23 cellular contexts compared by ENCODE assay signal in genomic region chrX:145609951-145610511, GRCh38.
DNase-seq lines count a peak whose midpoint lies in the region; ATAC-seq and TF ChIP-seq lines count a peak whose summit lies in the region.
"Had no signal": no experiment of that assay in that cellular context is flagged by ENCODE, and none has a peak within 500 bp of the region (broad histone marks: within the 10 kb centered on the region; RNA-seq: fewer than 3 reads in every experiment).

No MANE protein-coding gene starts in this region.

- BruUV-seq in MCF 10A (replicated peaks; lab: Mats Ljungman, UMichigan) = no TSS peak

- CTCF ChIA-PET in MCF 10A (lab: Yijun Ruan, JAX) = no interaction called here

- intact Hi-C loops in MCF 10A (cut with micrococcal nuclease) (no loop called here), breast epithelium (cut with DNase I; ENCODE audit: low total_unique reads) (no loop called here)

- peaks cover 8% of the 10 kb centered on the region for H3K9me3 Mint-ChIP-seq in MCF 10A (ENCODE audit: unreplicated experiment)
- H3K9me3 Mint-ChIP-seq: brain had no signal

- no peak for TF ChIP-seq POLR2A in breast epithelium (IDR thresholded peaks at IDR 0.05)

- H3K27ac ChIP-seq in breast epithelium = no peak overlapping the region
- H3K27ac ChIP-seq: 22Rv1, left lung, SK-N-MC, spleen had no signal

- H3K36me3 ChIP-seq in breast epithelium = no peaks in the 10 kb centered on the region
- H3K36me3 ChIP-seq: left lung, spleen had no signal

- ATAC-seq in HG02763 (IDR thresholded peaks at IDR 0.05; ENCODE audit: unreplicated experiment) = no peak
- ATAC-seq: activated naive CD4-positive, alpha-beta T cell treated with anti-CD3 and anti-CD28 coated beads, Interleukin-2, amount 50 U/mL, for 72 hours; left lung; mucosa of descending colon had no signal

- DNase-seq in MCF 10A (ENCODE audit: unreplicated experiment) (peak; percentile 93), breast epithelium (ENCODE audit: low spot score in 2 of 2) (no peak), SW 1271 (lab: John Stamatoyannopoulos, UW) (peak; percentile 0 to 35), fibroblast of gingiva (ENCODE audit: low read depth) (peak; percentile 59), superior temporal gyrus (ENCODE audit: extremely low spot score) (peak; percentile 5), NCI-H446 (lab: John Stamatoyannopoulos, UW) (no peak), NCI-H2227 (lab: John Stamatoyannopoulos, UW; ENCODE audit: unreplicated experiment) (no peak)
- DNase-seq: activated CD4-positive, CD25-positive, alpha-beta regulatory T cell; DMS53; glutamatergic neuron; left lung; mucosa of descending colon; NCI-H1417 treated with DMSO at 0.1 percent for 48 hours; NCI-H774; spleen; stimulated activated CD4-positive, alpha-beta T cell treated with anti-CD3 and anti-CD28 coated beads, Interleukin-4, amount 100 ng/mL, for 4 hours; T-helper 9 cell had no signal

- H3K4me3 ChIP-seq in breast epithelium = no peak overlapping the region
- H3K4me3 ChIP-seq: left lung, mucosa of descending colon, SK-N-MC, spleen had no signal

- H3K27me3 Mint-ChIP-seq in MCF 10A (ENCODE audit: insufficient read depth, unreplicated experiment) = peaks cover 2% of the 10 kb centered on the region
- H3K27me3 Mint-ChIP-seq: brain; dendritic cell treated with granulocyte-macrophage colony-stimulating factor and Interleukin-4, amounts not matched to agents 40 ng/mL and 50 ng/mL, for 4 days had no signal

- H3K27me3 ChIP-seq in breast epithelium = peaks cover 0 to 7% of the 10 kb centered on the region in 2 donors
- H3K27me3 ChIP-seq: left lung, spleen had no signal

- peak overlapping the region; percentile 88 for H3K27ac Mint-ChIP-seq in MCF 10A (ENCODE audit: low read depth, unreplicated experiment)
- H3K27ac Mint-ChIP-seq: activated naive CD4-positive, alpha-beta T cell treated with anti-CD3 and anti-CD28 coated beads, Interleukin-2, amount 50 U/mL, for 72 hours; brain; dendritic cell treated with granulocyte-macrophage colony-stimulating factor and Interleukin-4, amounts not matched to agents 40 ng/mL and 50 ng/mL, for 4 days had no signal

- peaks cover 29% of the 10 kb centered on the region for H3K4me1 Mint-ChIP-seq in MCF 10A (ENCODE audit: insufficient read depth, unreplicated experiment)
- H3K4me1 Mint-ChIP-seq: brain had no signal

- H3K4me3 Mint-ChIP-seq in MCF 10A (ENCODE audit: unreplicated experiment) = peak overlapping the region; percentile 32
- H3K4me3 Mint-ChIP-seq: brain; dendritic cell treated with granulocyte-macrophage colony-stimulating factor and Interleukin-4, amounts not matched to agents 40 ng/mL and 50 ng/mL, for 4 days had no signal

- H3K9me3 ChIP-seq in breast epithelium = no peaks in the 10 kb centered on the region
- H3K9me3 ChIP-seq: left lung, mucosa of descending colon, spleen had no signal

- POLR2A ChIA-PET in MCF 10A (lab: Yijun Ruan, JAX) = interaction anchor here (0.7 to 1.3 kb wide), 5 partner anchors 10 to 935 kb away, joined by 3 to 4 read pairs (median 3); no protein-coding TSS in a partner anchor

- no peaks in the 10 kb centered on the region for H3K36me3 Mint-ChIP-seq in MCF 10A (ENCODE audit: insufficient read depth, unreplicated experiment)
- H3K36me3 Mint-ChIP-seq: activated naive CD4-positive, alpha-beta T cell treated with anti-CD3 and anti-CD28 coated beads, Interleukin-2, amount 50 U/mL, for 72 hours; brain had no signal

- H3K4me1 ChIP-seq in breast epithelium = no peaks in the 10 kb centered on the region
- H3K4me1 ChIP-seq: left lung, spleen had no signal

- TF ChIP-seq CTCF in MCF 10A (IDR thresholded peaks at IDR 0.05; ENCODE audit: unreplicated experiment) (no peak), breast epithelium (IDR thresholded peaks at IDR 0.05) (no peak)

Comparison
In these comparisons a context has a peak if more than half of its experiments do, and no peak if none do; other contexts are left out.
1. DNase-seq: peak in MCF 10A (single experiment), SW 1271 (2 of 2), fibroblast of gingiva (single experiment) and superior temporal gyrus (single experiment); none in breast epithelium (0 of 2), NCI-H446 (0 of 2) and NCI-H2227 (single experiment).